Comparison of ENCODE assay signal across 30 cellular contexts in the genomic region with DNA sequence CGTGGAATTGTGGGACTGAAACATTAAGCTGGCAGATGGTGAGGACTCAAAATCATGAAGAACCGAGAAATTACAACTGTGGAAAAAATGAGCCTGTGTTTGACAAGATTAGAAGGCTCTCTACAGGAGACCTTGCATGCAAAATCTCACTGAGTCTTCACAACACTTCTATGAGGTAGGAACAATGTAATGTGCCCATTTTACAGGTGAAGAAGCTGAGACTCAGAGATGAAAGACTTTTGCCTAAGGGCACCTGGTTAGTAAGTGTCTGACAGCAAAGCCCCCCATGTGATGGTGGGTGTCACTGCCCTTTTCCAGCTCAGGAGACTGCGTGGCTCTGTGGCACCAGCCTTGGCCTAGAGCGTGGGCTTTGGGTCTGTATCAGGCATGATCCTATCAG. TPM values are rescaled to one million over a fixed set of nuclear protein-coding genes. Genes with fewer than 3 reads are reported as not detected.
"Had no signal": no experiment of that assay in that cellular context is flagged by ENCODE, and none has a peak within 500 bp of the region (broad histone marks: within the 10 kb centered on the region; RNA-seq: fewer than 3 reads in every experiment).

No MANE protein-coding gene starts in this region.

- H3K27me3 ChIP-seq: colonic mucosa, left lung had no signal

- H3K4me1 ChIP-seq: colonic mucosa, esophagus squamous epithelium, gastroesophageal sphincter, left lung, lower lobe of right lung had no signal

- FAIRE-seq: endometrium, frontal cortex, islet of Langerhans, keratinocyte had no signal

- H3K4me3 ChIP-seq: colonic mucosa, esophagus squamous epithelium, gastroesophageal sphincter, heart right ventricle, left lung, lower lobe of right lung, mucosa of descending colon had no signal

- H3K27ac ChIP-seq: colonic mucosa, epithelial cell of prostate, esophagus squamous epithelium, gastroesophageal sphincter, heart right ventricle, left lung, lower lobe of right lung had no signal

- DNase-seq: colonic mucosa; cortex of kidney; effector CD8-positive, alpha-beta T cell; effector memory CD8-positive, alpha-beta T cell; endodermal cell; erythroblast; esophagus squamous epithelium; foreskin fibroblast; head of caudate nucleus; heart right ventricle; hippocampal formation; left cardiac atrium; left lung; left ventricle myocardium superior; lower lobe of right lung; mesenchymal stem cell; mucosa of descending colon; naive B cell had no signal

- H3K36me3 ChIP-seq: colonic mucosa, esophagus squamous epithelium, gastroesophageal sphincter, heart right ventricle, left lung, lower lobe of right lung had no signal

- ATAC-seq: effector memory CD8-positive, alpha-beta T cell; esophagus mucosa; gastroesophageal sphincter; heart right ventricle; left cardiac atrium; left lung; left ventricle myocardium superior; lower lobe of right lung; mucosa of descending colon had no signal

- H3K9me3 ChIP-seq: colonic mucosa, esophagus squamous epithelium, gastroesophageal sphincter, heart right ventricle, left lung, lower lobe of right lung, mucosa of descending colon had no signal

RNA-seq across cellular contexts. Expression of gene OPRD1, which starts 21.0 kb away (rescaled TPM):
- total RNA-seq: dermis microvascular lymphatic vessel endothelial cell, esophagus mucosa, esophagus squamous epithelium, left cardiac atrium, left lung, left ventricle myocardium superior, lower leg skin, lower lobe of right lung, lung microvascular endothelial cell, mesenteric fat pad, myocyte had no signal
- polyA plus RNA-seq: heart right ventricle, keratinocyte had no signal
